8 cellular contexts compared by ENCODE assay signal in the genomic region with DNA sequence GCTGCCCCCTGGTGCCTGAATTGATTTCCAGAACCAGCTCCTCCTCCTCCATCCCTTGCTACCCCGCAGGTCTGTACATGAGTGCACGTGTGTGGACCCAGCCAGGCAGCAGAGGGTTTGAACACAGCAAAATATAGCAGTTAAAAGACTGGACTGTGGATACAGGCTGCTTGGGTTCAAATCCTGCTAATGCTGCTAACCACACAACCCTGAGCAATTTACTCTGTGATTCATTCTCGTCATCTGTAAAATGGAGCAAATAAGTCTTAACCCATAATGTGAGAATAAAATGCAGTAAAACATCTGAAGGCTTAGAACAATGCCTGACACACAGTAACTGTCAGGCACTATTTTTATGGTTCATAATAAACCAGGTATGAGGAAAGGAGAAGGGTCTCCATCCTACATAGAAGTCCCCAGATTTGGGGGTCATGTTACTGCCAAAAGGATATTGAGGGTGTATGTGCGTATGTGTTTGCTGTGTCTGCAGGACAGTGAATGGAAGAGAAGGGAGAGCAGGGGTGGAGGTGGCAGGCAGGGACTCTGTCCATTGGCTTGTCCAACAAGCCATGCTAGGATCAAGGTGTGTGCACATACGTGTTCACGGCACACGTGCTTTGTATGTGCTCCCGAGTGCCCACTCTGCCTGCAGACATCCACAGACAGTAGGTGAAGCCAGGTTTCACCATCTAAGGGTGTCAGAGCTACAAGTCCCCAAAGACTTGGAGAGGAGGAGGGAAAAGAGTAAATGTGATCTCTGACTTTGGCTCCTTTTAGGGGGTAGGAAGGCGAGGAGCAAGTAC. TPM values are rescaled to one million over a fixed set of nuclear protein-coding genes. Genes with fewer than 3 reads are reported as not detected.
A peak's percentile ranks its signal among the peaks of the same experiment; 100 is the strongest.
DNase-seq lines count a peak whose midpoint lies in the region; ATAC-seq and TF ChIP-seq lines count a peak whose summit lies in the region.

No MANE protein-coding gene starts in this region.

- H3K27me3 ChIP-seq in ascending aorta (no peaks in the 10 kb centered on the region), uterus (no peaks in the 10 kb centered on the region)

- H3K4me1 ChIP-seq in ascending aorta (peaks cover 4 to 17% of the 10 kb centered on the region in 2 donors), uterus (peaks cover 0 to 14% of the 10 kb centered on the region in 2 donors)

- DNase-seq in activated CD4-positive, alpha-beta T cell treated with anti-CD3 and anti-CD28 coated beads for 36 hours: peak; percentile 93
- no peak for DNase-seq in activated CD4-positive, alpha-beta T cell treated with anti-CD3 and anti-CD28 coated beads for 4 hours
- no peak for DNase-seq in ascending aorta (ENCODE audit: low spot score in 2 of 2)
- no peak for DNase-seq in mesothelial cell of epicardium (ENCODE audit: low spot score in 2 of 2, unreplicated experiment in 2 of 2)
- DNase-seq in uterus: no peak
- DNase-seq in activated gamma-delta T cell treated with Interleukin-2 at 50 U/mL for 16 hours: no peak
- DNase-seq in mesenteric fat pad (ENCODE audit: low spot score): no peak

- TF ChIP-seq CTCF in ascending aorta (IDR thresholded peaks at IDR 0.05) (peak in 2 of 3 experiments; percentile 71 to 85), mesothelial cell of epicardium (IDR thresholded peaks at IDR 0.05; ENCODE audit: unreplicated experiment) (peak; percentile 75), uterus (IDR thresholded peaks at IDR 0.05) (peak in 1 of 4 experiments; percentile 80)

- TF ChIP-seq POLR2A in uterus (IDR thresholded peaks at IDR 0.05): no peak

- H3K4me3 ChIP-seq in ascending aorta: peak overlapping the region; percentile 76 to 90
- peak overlapping the region; percentile 64 to 85 for H3K4me3 ChIP-seq in uterus

- H3K4me3 Mint-ChIP-seq in activated CD4-positive, alpha-beta T cell treated with anti-CD3 and anti-CD28 coated beads for 36 hours: peak overlapping the region; percentile 98
- H3K4me3 Mint-ChIP-seq in mesothelial cell of epicardium: peak overlapping the region; percentile 81

- H3K4me1 Mint-ChIP-seq in activated CD4-positive, alpha-beta T cell treated with anti-CD3 and anti-CD28 coated beads for 36 hours: peaks cover 35% of the 10 kb centered on the region
- H3K4me1 Mint-ChIP-seq in mesothelial cell of epicardium: peaks cover 45% of the 10 kb centered on the region

- peak overlapping the region; percentile 97 for H3K27ac Mint-ChIP-seq in activated CD4-positive, alpha-beta T cell treated with anti-CD3 and anti-CD28 coated beads for 36 hours
- H3K27ac Mint-ChIP-seq in mesothelial cell of epicardium: peak overlapping the region; percentile 97

- CTCF ChIA-PET in activated CD4-positive, alpha-beta T cell treated with anti-CD3 and anti-CD28 coated beads for 36 hours (lab: Charles Lee): interaction anchor here (0.6 to 6.1 kb wide), 44 partner anchors 8 to 890 kb away, joined by 3 to 103 read pairs (median 8); a partner anchor contains a TSS

- intact Hi-C loops in activated CD4-positive, alpha-beta T cell treated with anti-CD3 and anti-CD28 coated beads for 36 hours (cut with DNase I, micrococcal nuclease): loop anchor here (1.0 to 5.0 kb wide), 9 partner anchors 16 to 360 kb away; a partner anchor contains a TSS
- intact Hi-C loops in ascending aorta (cut with DNase I): loop anchor here (1.0 kb wide), 1 partner anchor 43 kb away; no protein-coding TSS in a partner anchor
- intact Hi-C loops in uterus (cut with DNase I; ENCODE audit: low total_unique reads): loop anchor here (5.0 kb wide), 1 partner anchor 40 kb away; no protein-coding TSS in a partner anchor

- H3K36me3 ChIP-seq in ascending aorta (peaks cover 6 to 7% of the 10 kb centered on the region in 2 donors), uterus (no peaks in the 10 kb centered on the region)

- no peaks in the 10 kb centered on the region for H3K9me3 ChIP-seq in ascending aorta
- H3K9me3 ChIP-seq in uterus: no peaks in the 10 kb centered on the region

- POLR2A ChIA-PET in activated CD4-positive, alpha-beta T cell treated with anti-CD3 and anti-CD28 coated beads for 36 hours (lab: Charles Lee): interaction anchor here (0.6 to 3.0 kb wide), 22 partner anchors 9 to 591 kb away, joined by 3 to 35 read pairs (median 5); a partner anchor contains a TSS

- peak overlapping the region; percentile 96 to 98 for H3K27ac ChIP-seq in ascending aorta
- H3K27ac ChIP-seq in uterus: peak overlapping the region; percentile 98 to 100

- H3K36me3 Mint-ChIP-seq in activated CD4-positive, alpha-beta T cell treated with anti-CD3 and anti-CD28 coated beads for 36 hours (ENCODE audit: low read depth): peaks cover 28% of the 10 kb centered on the region
- no peaks in the 10 kb centered on the region for H3K36me3 Mint-ChIP-seq in mesothelial cell of epicardium

- no peaks in the 10 kb centered on the region for H3K27me3 Mint-ChIP-seq in activated CD4-positive, alpha-beta T cell treated with anti-CD3 and anti-CD28 coated beads for 36 hours
- H3K27me3 Mint-ChIP-seq in mesothelial cell of epicardium (ENCODE audit: low read depth): no peaks in the 10 kb centered on the region

- H3K9me3 Mint-ChIP-seq in activated CD4-positive, alpha-beta T cell treated with anti-CD3 and anti-CD28 coated beads for 36 hours (ENCODE audit: low read depth): no peaks in the 10 kb centered on the region
- H3K9me3 Mint-ChIP-seq in mesothelial cell of epicardium: no peaks in the 10 kb centered on the region

- no peak for ATAC-seq in activated CD4-positive, alpha-beta T cell treated with anti-CD3 and anti-CD28 coated beads for 36 hours
- ATAC-seq in HG03354 (IDR thresholded peaks at IDR 0.05; ENCODE audit: poor library complexity, severe bottlenecking, unreplicated experiment): peak; percentile 68

RNA-seq across cellular contexts. Expression of a gene that starts 1.5 kb away (rescaled TPM):
- total RNA-seq in activated CD4-positive, alpha-beta T cell treated with anti-CD3 and anti-CD28 coated beads for 36 hours: 100 to 1,000 TPM; 250 to 288 TPM
- total RNA-seq in ascending aorta (188 TPM), mesothelial cell of epicardium (151 to 167 TPM (median 160 TPM) in 3 replicates), uterus (100 to 1,000 TPM in 2 of 4 donors, 10 to 100 TPM in 2; 62.5 to 242 (median 94.3) TPM), mesenteric fat pad (164 TPM)

RNA-seq across cellular contexts. Expression of a gene that starts 15.6 kb away (rescaled TPM):
- 1 to 10 TPM; 1.8 to 2.7 TPM for total RNA-seq in activated CD4-positive, alpha-beta T cell treated with anti-CD3 and anti-CD28 coated beads for 36 hours
- total RNA-seq in ascending aorta (708 TPM), mesothelial cell of epicardium (229 to 253 TPM (median 243 TPM) in 3 replicates), uterus (100 to 1,000 TPM; 164 to 507 (median 318) TPM), mesenteric fat pad (954 TPM)

RNA-seq across cellular contexts. Expression of a gene that starts 23.8 kb away (rescaled TPM):
- total RNA-seq in activated CD4-positive, alpha-beta T cell treated with anti-CD3 and anti-CD28 coated beads for 36 hours: 10 to 100 TPM; 46.8 to 48.6 TPM
- total RNA-seq in ascending aorta (50.9 TPM), mesothelial cell of epicardium (52.7 to 53.7 TPM (median 52.9 TPM) in 3 replicates), uterus (10 to 100 TPM in 3 of 4 donors, 1 to 10 TPM in 1; 9.1 to 85.8 (median 33.9) TPM), mesenteric fat pad (22.1 TPM)

RNA-seq across cellular contexts. Expression of a gene that starts 34.1 kb away (rescaled TPM):
- 10 to 100 TPM; 79.0 to 81.1 TPM for total RNA-seq in activated CD4-positive, alpha-beta T cell treated with anti-CD3 and anti-CD28 coated beads for 36 hours
- total RNA-seq in ascending aorta (7.7 TPM), mesothelial cell of epicardium (19.7 to 23.2 TPM (median 21.8 TPM) in 3 replicates), uterus (10 to 100 TPM in 2 of 4 donors, 1 to 10 TPM in 2; 1.5 to 18.0 (median 9.9) TPM), mesenteric fat pad (8.6 TPM)

RNA-seq across cellular contexts. Expression of a gene that starts 34.7 kb away (rescaled TPM):
- not detected for total RNA-seq in activated CD4-positive, alpha-beta T cell treated with anti-CD3 and anti-CD28 coated beads for 36 hours
- not detected for total RNA-seq in ascending aorta
- total RNA-seq in mesothelial cell of epicardium: not detected in 3 replicates
- not detected for total RNA-seq in uterus
- not detected for total RNA-seq in mesenteric fat pad

Comparison
In these comparisons a context has a peak if more than half of its experiments do, and no peak if none do; other contexts are left out.
1. RNA of a gene that starts 15.6 kb away (total RNA-seq): 954 TPM in mesenteric fat pad (single experiment), 708 TPM in ascending aorta (single experiment), 164 to 507 TPM in uterus and 229 to 253 TPM in mesothelial cell of epicardium; 1.8 to 2.7 TPM in activated CD4-positive, alpha-beta T cell treated with anti-CD3 and anti-CD28 coated beads for 36 hours; every median in the first group is over 10 times any median in the second.